Comparison of ENCODE assay signal across 2 cellular contexts in genomic region chr16:51939371-51940005, GRCh38.
TF ChIP-seq lines count a peak whose summit lies in the region.

No MANE protein-coding gene starts in this region.

TF ChIP-seq in IMR-90, 13 proteins besides CTCF, POLR2A, EP300 and RAD21:
- TF ChIP-seq SMC3 (IDR thresholded peaks at IDR 0.05; ENCODE audit: low read depth, low read length) (no peak), RFX5 (IDR thresholded peaks at IDR 0.05; ENCODE audit: low read depth, low read length) (no peak), NFE2L2 (IDR thresholded peaks at IDR 0.05; ENCODE audit: low read depth, low read length) (no peak), RCOR1 (IDR thresholded peaks at IDR 0.05; ENCODE audit: insufficient replicate concordance, low read length) (no peak), CHD1 (IDR thresholded peaks at IDR 0.05; ENCODE audit: low read depth, low read length) (no peak), MAZ (IDR thresholded peaks at IDR 0.05; ENCODE audit: borderline replicate concordance, low read depth, low read length) (no peak), MAFK (IDR thresholded peaks at IDR 0.05; ENCODE audit: low read depth, low read length) (no peak), CEBPB (IDR thresholded peaks at IDR 0.05; ENCODE audit: low read depth, low read length) (no peak), MXI1 (IDR thresholded peaks at IDR 0.05; ENCODE audit: borderline replicate concordance, low read depth, low read length) (no peak)
TF ChIP-seq in IMR-90: peak in this region for 0.

TF ChIP-seq in SK-N-SH, 30 proteins besides CTCF, POLR2A, EP300 and RAD21:
- no peak for TF ChIP-seq USF1 (IDR thresholded peaks at IDR 0.05; ENCODE audit: borderline replicate concordance, low read depth)
- TF ChIP-seq EZH2phosphoT487 (IDR thresholded peaks at IDR 0.05; ENCODE audit: borderline replicate concordance, low read depth) = no peak
- TF ChIP-seq MAX (IDR thresholded peaks at IDR 0.05; ENCODE audit: low read depth) = no peak
- peak; percentile 85 for TF ChIP-seq CHD2 (IDR thresholded peaks at IDR 0.05; ENCODE audit: low read length, partially characterized antibody)
- TF ChIP-seq PBX3 (IDR thresholded peaks at IDR 0.05) = no peak
- no peak for TF ChIP-seq NRF1 (IDR thresholded peaks at IDR 0.05; ENCODE audit: low read depth, low read length)
- TF ChIP-seq MEF2A (IDR thresholded peaks at IDR 0.05; ENCODE audit: borderline replicate concordance, low read depth) = no peak
- TF ChIP-seq TCF12 (IDR thresholded peaks at IDR 0.05) = peak; percentile 32; the same call in 1 of the 2 replicates
- TF ChIP-seq GATA2 (CRISPR knock-in tag; IDR thresholded peaks at IDR 0.05) = peak; percentile 96
- TF ChIP-seq JUND (IDR thresholded peaks at IDR 0.05) = no peak
- TF ChIP-seq RCOR1 (IDR thresholded peaks at IDR 0.05; ENCODE audit: low read length) = peak; percentile 96
- no peak for TF ChIP-seq FOXM1 (IDR thresholded peaks at IDR 0.05; ENCODE audit: low read depth)
- peak; percentile 85 for TF ChIP-seq FOXJ3 (CRISPR knock-in tag; IDR thresholded peaks at IDR 0.05)
- peak; percentile 64; the same call in 1 of the 2 replicates for TF ChIP-seq MXI1 (IDR thresholded peaks at IDR 0.05; ENCODE audit: low read depth, low read length)
